In genomic region chr20:62925420-62926228, GRCh38 we compare ENCODE assay signal across 1 cellular context.
TF ChIP-seq lines count a peak whose summit lies in the region.

No MANE protein-coding gene starts in this region.

TF ChIP-seq in HEK293, 187 proteins besides CTCF, POLR2A, EP300 and RAD21 (continued from another document):
- TF ChIP-seq KLF8 (tag by site-specific recombination; IDR thresholded peaks at IDR 0.05) (0 out of 2 replicates have a peak, but pooled peaks have one; percentile 29), ZSCAN23 (tag by site-specific recombination; IDR thresholded peaks at IDR 0.05) (no peak), ZFP41 (tag by site-specific recombination; IDR thresholded peaks at IDR 0.05; ENCODE audit: borderline replicate concordance) (no peak), ZNF211 (tag by site-specific recombination; IDR thresholded peaks at IDR 0.05; ENCODE audit: low read depth) (no peak)
